1 cellular context compared by ENCODE assay signal in the genomic region with DNA sequence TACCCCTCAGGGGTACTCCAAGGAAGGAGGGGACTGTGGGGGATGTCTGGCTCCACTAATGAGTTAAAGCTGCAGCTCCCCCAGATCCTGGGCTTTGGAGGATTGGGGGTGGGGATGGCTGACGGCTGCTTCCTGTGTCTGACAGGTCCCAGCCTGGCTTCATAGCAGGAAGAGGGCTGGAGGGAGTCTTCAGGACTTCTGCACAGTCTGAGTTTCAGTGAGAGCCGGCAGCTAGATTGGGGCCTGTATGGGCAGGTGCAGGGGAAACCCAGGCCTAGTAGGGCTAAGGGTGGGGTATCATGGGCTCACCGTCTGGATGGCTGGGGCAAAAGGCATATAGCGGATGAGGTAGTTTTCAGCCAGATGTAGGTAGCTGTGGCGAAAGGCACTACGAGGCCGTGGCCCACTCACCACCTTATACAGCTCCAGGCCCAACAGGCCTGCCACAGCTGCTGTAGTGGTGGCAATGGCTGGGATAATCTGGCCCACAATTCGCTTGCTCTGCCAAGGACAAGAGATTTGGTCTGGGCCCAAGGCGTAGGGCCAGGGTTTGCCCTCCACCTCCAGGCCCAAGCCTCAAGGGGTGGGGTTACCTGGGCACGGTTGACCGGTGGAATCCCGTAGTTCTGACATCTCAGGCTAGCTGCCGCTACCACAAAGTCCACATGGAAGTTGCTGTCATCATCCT.
TF ChIP-seq lines count a peak whose summit lies in the region.

No MANE protein-coding gene starts in this region.

TF ChIP-seq in GM12878, 131 proteins besides CTCF, POLR2A, EP300 and RAD21:
- TF ChIP-seq TCF12 (IDR thresholded peaks at IDR 0.05; ENCODE audit: low read depth, low read length) (peak; percentile 42; the same call in 1 of the 2 replicates), EED (IDR thresholded peaks at IDR 0.05; ENCODE audit: low read depth) (peak; percentile 68), TCF3 (IDR thresholded peaks at IDR 0.05; ENCODE audit: borderline replicate concordance, insufficient read depth, low read depth, low read length) (no peak), BHLHE40 (IDR thresholded peaks at IDR 0.05; ENCODE audit: borderline replicate concordance in 1 of 2, low read depth in 2 of 2, low read length in 1 of 2) (peak in 1 of 2 experiments; percentile 17; a peak in 1 of 4 replicates), ETV6 (conservative IDR thresholded peaks at IDR 0.05 in 1 of 2, IDR thresholded peaks at IDR 0.05 in 1 of 2; ENCODE audit: borderline replicate concordance in 1 of 2, low read depth in 1 of 2) (0 out of 4 replicates have a peak, but pooled peaks of 1 of the 2 experiments have one; percentile 16), YBX1 (IDR thresholded peaks at IDR 0.05) (no peak)
- TF ChIP-seq, protein P1, sequence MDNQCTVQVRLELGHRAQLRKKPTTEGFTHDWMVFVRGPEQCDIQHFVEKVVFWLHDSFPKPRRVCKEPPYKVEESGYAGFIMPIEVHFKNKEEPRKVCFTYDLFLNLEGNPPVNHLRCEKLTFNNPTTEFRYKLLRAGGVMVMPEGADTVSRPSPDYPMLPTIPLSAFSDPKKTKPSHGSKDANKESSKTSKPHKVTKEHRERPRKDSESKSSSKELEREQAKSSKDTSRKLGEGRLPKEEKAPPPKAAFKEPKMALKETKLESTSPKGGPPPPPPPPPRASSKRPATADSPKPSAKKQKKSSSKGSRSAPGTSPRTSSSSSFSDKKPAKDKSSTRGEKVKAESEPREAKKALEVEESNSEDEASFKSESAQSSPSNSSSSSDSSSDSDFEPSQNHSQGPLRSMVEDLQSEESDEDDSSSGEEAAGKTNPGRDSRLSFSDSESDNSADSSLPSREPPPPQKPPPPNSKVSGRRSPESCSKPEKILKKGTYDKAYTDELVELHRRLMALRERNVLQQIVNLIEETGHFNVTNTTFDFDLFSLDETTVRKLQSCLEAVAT (IDR thresholded peaks at IDR 0.05): peak; percentile 51; the same call in 1 of the 2 replicates
- TF ChIP-seq, protein P2, sequence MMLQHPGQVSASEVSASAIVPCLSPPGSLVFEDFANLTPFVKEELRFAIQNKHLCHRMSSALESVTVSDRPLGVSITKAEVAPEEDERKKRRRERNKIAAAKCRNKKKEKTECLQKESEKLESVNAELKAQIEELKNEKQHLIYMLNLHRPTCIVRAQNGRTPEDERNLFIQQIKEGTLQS (IDR thresholded peaks at IDR 0.05; ENCODE audit: borderline replicate concordance, extremely low read depth, low read depth, low read length): no peak
- TF ChIP-seq, protein P3, sequence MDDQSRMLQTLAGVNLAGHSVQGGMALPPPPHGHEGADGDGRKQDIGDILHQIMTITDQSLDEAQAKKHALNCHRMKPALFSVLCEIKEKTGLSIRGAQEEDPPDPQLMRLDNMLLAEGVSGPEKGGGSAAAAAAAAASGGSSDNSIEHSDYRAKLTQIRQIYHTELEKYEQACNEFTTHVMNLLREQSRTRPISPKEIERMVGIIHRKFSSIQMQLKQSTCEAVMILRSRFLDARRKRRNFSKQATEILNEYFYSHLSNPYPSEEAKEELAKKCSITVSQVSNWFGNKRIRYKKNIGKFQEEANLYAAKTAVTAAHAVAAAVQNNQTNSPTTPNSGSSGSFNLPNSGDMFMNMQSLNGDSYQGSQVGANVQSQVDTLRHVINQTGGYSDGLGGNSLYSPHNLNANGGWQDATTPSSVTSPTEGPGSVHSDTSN (IDR thresholded peaks at IDR 0.05; ENCODE audit: insufficient replicate concordance, low read depth, low read length): peak; percentile 33
